10 cellular contexts compared by ENCODE assay signal in the genomic region with DNA sequence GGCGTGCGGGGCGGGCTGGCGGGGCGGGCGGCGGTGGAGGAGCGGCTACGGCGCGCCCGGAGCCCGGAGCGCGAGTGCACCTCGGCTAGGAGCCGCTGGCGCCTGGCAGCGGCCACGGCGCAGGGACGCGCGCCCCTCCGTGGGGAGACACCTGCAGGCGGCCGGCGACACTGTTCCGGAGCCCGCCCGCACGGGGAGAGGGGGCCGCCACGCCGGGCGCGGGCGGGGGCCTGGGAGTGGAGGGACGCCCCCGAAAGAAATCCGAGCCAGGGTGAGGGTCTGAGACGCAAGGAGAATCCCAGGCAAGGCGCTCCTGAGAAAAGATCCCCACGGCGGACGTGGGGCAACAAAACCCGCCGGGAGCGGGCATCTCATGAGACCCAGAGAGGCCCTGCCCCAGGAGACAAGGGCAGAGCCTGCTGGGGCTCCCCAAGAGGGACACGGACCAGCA. TPM values are rescaled to one million over a fixed set of nuclear protein-coding genes. Genes with fewer than 3 reads are reported as not detected.
DNase-seq lines count a peak whose midpoint lies in the region; FAIRE-seq and TF ChIP-seq lines count a peak whose summit lies in the region.
"Had no signal": no experiment of that assay in that cellular context is flagged by ENCODE, and none has a peak within 500 bp of the region (broad histone marks: within the 10 kb centered on the region; RNA-seq: fewer than 3 reads in every experiment).

A gene (minus strand): TSS at position 104 of the 451 bp plus-strand sequence. CDS start 290 bp downstream, outside the sequence.

- peak; percentile 31 for TF ChIP-seq CTCF in D721Med (IDR thresholded peaks at IDR 0.05; ENCODE audit: insufficient read depth, missing control alignments)
- TF ChIP-seq CTCF in LNCAP (IDR thresholded peaks at IDR 0.05), result peak; percentile 26
- TF ChIP-seq CTCF in osteoblast (IDR thresholded peaks at IDR 0.05; ENCODE audit: extremely low read depth, low read depth, low read length), result no peak

- peaks cover 8% of the 10 kb centered on the region for H3K4me1 Mint-ChIP-seq in activated T-helper 2 cell treated with anti-CD3 and anti-CD28 coated beads, Interferon-gamma antibody, Interleukin-2, Interleukin-4, amounts not matched to agents 10 μg/mL and 5 μg/mL and 100 μg/mL, durations not matched to agents 14 hours and 24 hours and 36 hours (ENCODE audit: low read depth)

- H3K4me1 ChIP-seq in esophagus (ENCODE audit: control insufficient read depth in 2 of 2, insufficient read depth in 2 of 2, low read length in 1 of 2) (peaks cover 5 to 9% of the 10 kb centered on the region in 2 donors), osteoblast (ENCODE audit: insufficient read depth, low read length) (peaks cover 5% of the 10 kb centered on the region)

- H3K9me3 ChIP-seq in esophagus (ENCODE audit: control insufficient read depth in 2 of 2, insufficient read depth in 1 of 2, low read depth in 1 of 2, low read length in 1 of 2) (no peaks in the 10 kb centered on the region), osteoblast (ENCODE audit: low read depth, low read length) (no peaks in the 10 kb centered on the region)

- no peak within 1 kb of the TSS for H3K27ac Mint-ChIP-seq in activated T-helper 2 cell treated with anti-CD3 and anti-CD28 coated beads, Interferon-gamma antibody, Interleukin-2, Interleukin-4, amounts not matched to agents 10 μg/mL and 5 μg/mL and 100 μg/mL, durations not matched to agents 14 hours and 24 hours and 36 hours

- WGBS in esophagus, 2 donors, result 2% methylated on average over 46 to 50 of the region's 50 CpGs

- H3K9me3 Mint-ChIP-seq in activated T-helper 2 cell treated with anti-CD3 and anti-CD28 coated beads, Interferon-gamma antibody, Interleukin-2, Interleukin-4, amounts not matched to agents 10 μg/mL and 5 μg/mL and 100 μg/mL, durations not matched to agents 14 hours and 24 hours and 36 hours, result no peaks in the 10 kb centered on the region

- peak; percentile 70 for DNase-seq in D721Med (ENCODE audit: insufficient read length, low spot score)
- DNase-seq in osteoblast (ENCODE audit: insufficient read length, low spot score, missing footprints), result peak; percentile 81
- no peak for DNase-seq in superior temporal gyrus (ENCODE audit: extremely low spot score)
- DNase-seq in DMS153 treated with DMSO at 0.1 percent for 48 hours (lab: John Stamatoyannopoulos, UW; ENCODE audit: unreplicated experiment), result no peak
- no peak for DNase-seq in NCI-H345 (lab: John Stamatoyannopoulos, UW)
- DNase-seq in activated T-helper 2 cell treated with anti-CD3 and anti-CD28 coated beads, Interferon-gamma antibody, Interleukin-2, Interleukin-4, amounts not matched to agents 10 μg/mL and 5 μg/mL and 100 μg/mL, durations not matched to agents 14 hours and 24 hours and 36 hours (ENCODE audit: low spot score), result no peak

- peak within 1 kb of the TSS; percentile 39 to 42 for H3K4me3 ChIP-seq in esophagus (ENCODE audit: low read depth in 1 of 2, low read length in 2 of 2)
- H3K4me3 ChIP-seq in osteoblast (ENCODE audit: insufficient read depth, low read length), result no peak within 1 kb of the TSS

- no peak within 1 kb of the TSS for H3K4me3 Mint-ChIP-seq in activated T-helper 2 cell treated with anti-CD3 and anti-CD28 coated beads, Interferon-gamma antibody, Interleukin-2, Interleukin-4, amounts not matched to agents 10 μg/mL and 5 μg/mL and 100 μg/mL, durations not matched to agents 14 hours and 24 hours and 36 hours (ENCODE audit: low read depth)

- H3K27me3 Mint-ChIP-seq in activated T-helper 2 cell treated with anti-CD3 and anti-CD28 coated beads, Interferon-gamma antibody, Interleukin-2, Interleukin-4, amounts not matched to agents 10 μg/mL and 5 μg/mL and 100 μg/mL, durations not matched to agents 14 hours and 24 hours and 36 hours (ENCODE audit: low read depth), result peaks cover 47% of the 10 kb centered on the region

- no peaks in the 10 kb centered on the region for H3K79me2 ChIP-seq in osteoblast (ENCODE audit: insufficient read depth, low read length)

- H3K27me3 ChIP-seq in esophagus (ENCODE audit: control insufficient read depth in 1 of 2, insufficient read depth in 2 of 2, low read length in 2 of 2) (peaks cover 0 to under 1% of the 10 kb centered on the region in 2 donors), osteoblast (ENCODE audit: insufficient read depth, low read length) (peaks cover 65% of the 10 kb centered on the region)

- no peaks in the 10 kb centered on the region for H4K20me1 ChIP-seq in osteoblast (ENCODE audit: insufficient read depth, low read length)

- H3K27ac ChIP-seq in esophagus (ENCODE audit: low read depth in 2 of 2, low read length in 1 of 2) (no peak within 1 kb of the TSS), osteoblast (ENCODE audit: low read depth, low read length) (no peak within 1 kb of the TSS)

- no peak within 1 kb of the TSS for H3K4me2 ChIP-seq in osteoblast (ENCODE audit: insufficient read depth, low read length)

- H2AFZ ChIP-seq in osteoblast (ENCODE audit: low read length), result no peak within 1 kb of the TSS

- no peak for FAIRE-seq in D721Med (lab: Jason Lieb, UNC)
- FAIRE-seq: G401.6 had no signal

- intact Hi-C loops in activated T-helper 2 cell treated with anti-CD3 and anti-CD28 coated beads, Interferon-gamma antibody, Interleukin-2, Interleukin-4, amounts not matched to agents 10 μg/mL and 5 μg/mL and 100 μg/mL, durations not matched to agents 14 hours and 24 hours and 36 hours (cut with micrococcal nuclease), result no loop called here

- no peaks in the 10 kb centered on the region for H3K36me3 Mint-ChIP-seq in activated T-helper 2 cell treated with anti-CD3 and anti-CD28 coated beads, Interferon-gamma antibody, Interleukin-2, Interleukin-4, amounts not matched to agents 10 μg/mL and 5 μg/mL and 100 μg/mL, durations not matched to agents 14 hours and 24 hours and 36 hours (ENCODE audit: low read depth)

- H3K36me3 ChIP-seq in esophagus (ENCODE audit: control insufficient read depth in 2 of 2, insufficient read depth in 2 of 2, low read length in 1 of 2) (no peaks in the 10 kb centered on the region), osteoblast (ENCODE audit: insufficient read depth, low read length) (no peaks in the 10 kb centered on the region)

RNA-seq across cellular contexts. Expression of the gene that starts here (rescaled TPM):
- under 1 TPM; 0.12 to 0.19 TPM for polyA plus RNA-seq in esophagus
- total RNA-seq in osteoblast, result not detected in 2 replicates
- not detected in 2 replicates for total RNA-seq in activated T-helper 2 cell treated with anti-CD3 and anti-CD28 coated beads, Interferon-gamma antibody, Interleukin-2, Interleukin-4, amounts not matched to agents 10 μg/mL and 5 μg/mL and 100 μg/mL, durations not matched to agents 14 hours and 24 hours and 36 hours
- total RNA-seq: myocyte had no signal

Comparison
In these comparisons a context has a peak if more than half of its experiments do, and no peak if none do; other contexts are left out.
1. Peak in DNase-seq in osteoblast; RNA of the gene not detected or under 1 TPM.